9 cellular contexts compared by ENCODE assay signal in genomic region chr4:22410645-22411247, GRCh38.
DNase-seq lines count a peak whose midpoint lies in the region; ATAC-seq and TF ChIP-seq lines count a peak whose summit lies in the region.
"Had no signal": no experiment of that assay in that cellular context is flagged by ENCODE, and none has a peak within 500 bp of the region (broad histone marks: within the 10 kb centered on the region; RNA-seq: fewer than 3 reads in every experiment).

No MANE protein-coding gene starts in this region.

- no peak overlapping the region for H3K4me3 ChIP-seq in LNCaP clone FGC (ENCODE audit: low read depth, low read length)
- no peak overlapping the region for H3K4me3 ChIP-seq in body of pancreas
- H3K4me3 ChIP-seq in naive thymus-derived CD4-positive, alpha-beta T cell (ENCODE audit: low read length), result no peak overlapping the region

- DNase-seq in DMS114 treated with DMSO at 0.1 percent for 48 hours (lab: John Stamatoyannopoulos, UW; ENCODE audit: unreplicated experiment), result peak; percentile 29
- DNase-seq in LNCaP clone FGC (ENCODE audit: low read depth), result no peak
- DNase-seq in body of pancreas, result no peak
- DNase-seq in naive thymus-derived CD4-positive, alpha-beta T cell, result peak in 5 of 9 donors; percentile 8 to 39 (median 18)
- no peak for DNase-seq in activated CD4-positive, alpha-beta T cell treated with anti-CD3 and anti-CD28 coated beads, Interleukin-2, amount 50 U/mL, for 48 hours
- DNase-seq in activated naive CD4-positive, alpha-beta T cell treated with anti-CD3 and anti-CD28 coated beads, Interleukin-2, amount 50 U/mL, for 72 hours (ENCODE audit: low spot score in 2 of 2), result no peak
- DNase-seq: activated CD8-positive, alpha-beta memory T cell treated with anti-CD3 and anti-CD28 coated beads, Interleukin-2, amount 50 U/mL, for 4 hours had no signal

- no peak overlapping the region for H3K27ac ChIP-seq in body of pancreas
- H3K27ac ChIP-seq in naive thymus-derived CD4-positive, alpha-beta T cell (ENCODE audit: low read depth, low read length), result no peak overlapping the region

- peak; percentile 46 for TF ChIP-seq CTCF in LNCaP clone FGC (IDR thresholded peaks at IDR 0.05; ENCODE audit: control insufficient read depth, extremely low read depth, insufficient read depth)
- peak in 6 of 7 experiments; percentile 46 to 62 (median 53) for TF ChIP-seq CTCF in body of pancreas (IDR thresholded peaks at IDR 0.05)

- H3K4me1 Mint-ChIP-seq in naive thymus-derived CD4-positive, alpha-beta T cell, result no peaks in the 10 kb centered on the region

- POLR2A ChIA-PET in naive thymus-derived CD4-positive, alpha-beta T cell (lab: Charles Lee), result no interaction called here

- H3K27me3 Mint-ChIP-seq in naive thymus-derived CD4-positive, alpha-beta T cell, result no peaks in the 10 kb centered on the region

- H3K4me1 ChIP-seq in body of pancreas, result no peaks in the 10 kb centered on the region
- H3K4me1 ChIP-seq in naive thymus-derived CD4-positive, alpha-beta T cell (ENCODE audit: control insufficient read depth in 2 of 2, insufficient read depth in 2 of 2, low read length in 2 of 2), result no peaks in the 10 kb centered on the region

- intact Hi-C loops in body of pancreas (cut with DNase I), result no loop called here
- intact Hi-C loops in naive thymus-derived CD4-positive, alpha-beta T cell (cut with micrococcal nuclease), result loop anchor here (1.0 to 10.0 kb wide), 6 partner anchors 53 to 280 kb away; partner anchors contain the start of gene ADGRA3 (in 2 of the 2)

- 75 to 85% methylated on average over 1 of the region's 1 CpG for WGBS in body of pancreas, 2 donors

- no peaks in the 10 kb centered on the region for H3K27me3 ChIP-seq in body of pancreas
- H3K27me3 ChIP-seq in naive thymus-derived CD4-positive, alpha-beta T cell (ENCODE audit: control insufficient read depth in 2 of 2, insufficient read depth in 2 of 2, low read length in 2 of 2), result no peaks in the 10 kb centered on the region

- no peaks in the 10 kb centered on the region for H3K9me3 ChIP-seq in body of pancreas
- H3K9me3 ChIP-seq in naive thymus-derived CD4-positive, alpha-beta T cell (ENCODE audit: control insufficient read depth in 2 of 3, low read length in 3 of 3), result no peaks in the 10 kb centered on the region

- CTCF ChIA-PET in naive thymus-derived CD4-positive, alpha-beta T cell (lab: Charles Lee), result interaction anchor here (0.6 to 7.0 kb wide), 8 partner anchors 8 to 281 kb away, joined by 3 to 55 read pairs (median 4); partner anchors contain the start of gene GBA3

- H3K27ac Mint-ChIP-seq in naive thymus-derived CD4-positive, alpha-beta T cell, result no peak overlapping the region
- H3K27ac Mint-ChIP-seq in activated naive CD4-positive, alpha-beta T cell treated with anti-CD3 and anti-CD28 coated beads, Interleukin-2, amount 50 U/mL, for 72 hours, result no peak overlapping the region

- H3K36me3 Mint-ChIP-seq in naive thymus-derived CD4-positive, alpha-beta T cell, result peaks cover 0 to 9% (median 3%) of the 10 kb centered on the region in 5 donors
- no peaks in the 10 kb centered on the region for H3K36me3 Mint-ChIP-seq in activated naive CD4-positive, alpha-beta T cell treated with anti-CD3 and anti-CD28 coated beads, Interleukin-2, amount 50 U/mL, for 72 hours

- peaks cover 0 to 2% of the 10 kb centered on the region in 2 donors for H3K36me3 ChIP-seq in body of pancreas (replicated peaks in 1 of 2; ENCODE audit: insufficient read depth in 1 of 2, low read depth in 2 of 2)
- no peaks in the 10 kb centered on the region for H3K36me3 ChIP-seq in naive thymus-derived CD4-positive, alpha-beta T cell (ENCODE audit: control insufficient read depth in 2 of 3, insufficient read depth in 3 of 3, low read length in 3 of 3)

- no peak for ATAC-seq in body of pancreas
- no peak for ATAC-seq in naive thymus-derived CD4-positive, alpha-beta T cell
- ATAC-seq in HG03354 (IDR thresholded peaks at IDR 0.05; ENCODE audit: poor library complexity, severe bottlenecking, unreplicated experiment), result no peak
- no peak for ATAC-seq in GM18909 (IDR thresholded peaks at IDR 0.05; ENCODE audit: poor library complexity, unreplicated experiment)
- no peak for ATAC-seq in activated naive CD4-positive, alpha-beta T cell treated with anti-CD3 and anti-CD28 coated beads, Interleukin-2, amount 50 U/mL, for 72 hours

- H3K4me3 Mint-ChIP-seq in naive thymus-derived CD4-positive, alpha-beta T cell, result no peak overlapping the region

- H3K9me3 Mint-ChIP-seq in naive thymus-derived CD4-positive, alpha-beta T cell, result no peaks in the 10 kb centered on the region
- H3K9me3 Mint-ChIP-seq in activated naive CD4-positive, alpha-beta T cell treated with anti-CD3 and anti-CD28 coated beads, Interleukin-2, amount 50 U/mL, for 72 hours, result no peaks in the 10 kb centered on the region

- no peak for TF ChIP-seq POLR2A in body of pancreas (IDR thresholded peaks at IDR 0.05)

Comparison
In these comparisons a context has a peak if more than half of its experiments do, and no peak if none do; other contexts are left out.
1. DNase-seq: peak in DMS114 treated with DMSO at 0.1 percent for 48 hours (single experiment) and naive thymus-derived CD4-positive, alpha-beta T cell (5 of 9); none in LNCaP clone FGC (single experiment), body of pancreas (0 of 4), activated CD4-positive, alpha-beta T cell treated with anti-CD3 and anti-CD28 coated beads, Interleukin-2, amount 50 U/mL, for 48 hours (0 of 2) and activated naive CD4-positive, alpha-beta T cell treated with anti-CD3 and anti-CD28 coated beads, Interleukin-2, amount 50 U/mL, for 72 hours (0 of 2).